ENCODE assay signal across 1 cellular context in genomic region chr17:80611831-80612230, GRCh38.
TF ChIP-seq lines count a peak whose summit lies in the region.

No MANE protein-coding gene starts in this region.

TF ChIP-seq in A549, 52 proteins besides CTCF, POLR2A, EP300 and RAD21 (continued from another document):
- TF ChIP-seq, protein P1, sequence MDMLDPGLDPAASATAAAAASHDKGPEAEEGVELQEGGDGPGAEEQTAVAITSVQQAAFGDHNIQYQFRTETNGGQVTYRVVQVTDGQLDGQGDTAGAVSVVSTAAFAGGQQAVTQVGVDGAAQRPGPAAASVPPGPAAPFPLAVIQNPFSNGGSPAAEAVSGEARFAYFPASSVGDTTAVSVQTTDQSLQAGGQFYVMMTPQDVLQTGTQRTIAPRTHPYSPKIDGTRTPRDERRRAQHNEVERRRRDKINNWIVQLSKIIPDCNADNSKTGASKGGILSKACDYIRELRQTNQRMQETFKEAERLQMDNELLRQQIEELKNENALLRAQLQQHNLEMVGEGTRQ (IDR thresholded peaks at IDR 0.05) = no peak
- TF ChIP-seq HEYL (CRISPR knock-in tag; IDR thresholded peaks at IDR 0.05) (no peak), TP53 (CRISPR knock-in tag; IDR thresholded peaks at IDR 0.05) (no peak), SREBF2 (IDR thresholded peaks at IDR 0.05) (no peak), EHMT2 (IDR thresholded peaks at IDR 0.05; ENCODE audit: low read depth) (no peak), HOXA7 (CRISPR knock-in tag; IDR thresholded peaks at IDR 0.05) (no peak), GATA3 (IDR thresholded peaks at IDR 0.05; ENCODE audit: borderline replicate concordance) (no peak), RNF2 (IDR thresholded peaks at IDR 0.05; ENCODE audit: borderline replicate concordance, low read depth) (no peak), CHD2 (IDR thresholded peaks at IDR 0.05; ENCODE audit: low read length, partially characterized antibody) (no peak), FOSL2 (IDR thresholded peaks at IDR 0.05) (no peak), FOSL2 (CRISPR knock-in tag; IDR thresholded peaks at IDR 0.05) (no peak), HDAC2 (IDR thresholded peaks at IDR 0.05) (no peak), HES2 (IDR thresholded peaks at IDR 0.05) (no peak)
